9 cellular contexts compared by ENCODE assay signal in the genomic region with DNA sequence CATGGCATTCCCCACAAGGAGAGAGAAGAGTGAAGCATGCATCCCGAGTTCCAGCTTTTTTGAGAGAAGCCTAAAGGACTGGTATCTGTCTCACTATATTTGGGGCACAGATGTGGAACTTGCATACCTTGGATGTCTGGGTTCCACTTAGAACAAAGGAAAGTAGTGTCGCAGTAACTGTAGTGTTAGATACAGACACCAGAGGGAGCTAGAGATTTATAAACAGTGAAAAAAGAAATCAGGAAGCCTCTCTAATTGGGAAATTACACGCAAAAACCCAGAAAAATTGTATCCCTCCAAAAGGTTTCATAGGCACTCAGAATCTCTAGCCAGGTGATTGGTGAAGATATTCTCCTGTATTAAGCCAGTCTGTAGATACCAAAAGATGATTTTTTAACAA. TPM values are rescaled to one million over a fixed set of nuclear protein-coding genes. Genes with fewer than 3 reads are reported as not detected.
DNase-seq lines count a peak whose midpoint lies in the region; ATAC-seq, FAIRE-seq and TF ChIP-seq lines count a peak whose summit lies in the region.
"Had no signal": no experiment of that assay in that cellular context is flagged by ENCODE, and none has a peak within 500 bp of the region (broad histone marks: within the 10 kb centered on the region; RNA-seq: fewer than 3 reads in every experiment).

No MANE protein-coding gene starts in this region.

- H3K27ac ChIP-seq in astrocyte (ENCODE audit: low read depth, low read length): no peak overlapping the region

- no peaks in the 10 kb centered on the region for H3K4me1 ChIP-seq in astrocyte (ENCODE audit: insufficient read depth, low read length)

- TF ChIP-seq CTCF in GM12864 (IDR thresholded peaks at IDR 0.05; ENCODE audit: low read depth, low read length, missing control alignments) (peak; percentile 56), astrocyte (IDR thresholded peaks at IDR 0.05; ENCODE audit: insufficient read depth, low read depth, low read length) (peak; percentile 48)

- no peak overlapping the region for H2AFZ ChIP-seq in astrocyte (ENCODE audit: low read depth, low read length)

- H3K79me2 ChIP-seq in astrocyte (ENCODE audit: insufficient read depth, low read length): no peaks in the 10 kb centered on the region

- no peaks in the 10 kb centered on the region for H3K36me3 Mint-ChIP-seq in astrocyte (ENCODE audit: low read depth, unreplicated experiment)

- no peaks in the 10 kb centered on the region for H3K36me3 ChIP-seq in astrocyte (ENCODE audit: insufficient read depth, low read length)

- no peaks in the 10 kb centered on the region for H3K4me1 Mint-ChIP-seq in astrocyte (ENCODE audit: low read depth, unreplicated experiment)

- no peak for DNase-seq in GM12864 (ENCODE audit: low read depth)
- peak; percentile 31 to 42 for DNase-seq in Kasumi-1 (lab: John Stamatoyannopoulos, UW)
- DNase-seq in astrocyte (ENCODE audit: low read depth): peak; percentile 2
- DNase-seq in lung microvascular endothelial cell (ENCODE audit: low read depth in 2 of 2): peak; percentile 3 to 5
- DNase-seq in sciatic nerve (ENCODE audit: low spot score): no peak
- DNase-seq in activated CD8-positive, alpha-beta memory T cell treated with anti-CD3 and anti-CD28 coated beads for 24 hours: no peak
- no peak for DNase-seq in stimulated activated CD4-positive, alpha-beta T cell treated with anti-CD3 and anti-CD28 coated beads, Interleukin-15, amount 100 ng/mL, for 24 hours
- DNase-seq in NCI-H526 treated with DMSO at 0.1 percent for 48 hours (lab: John Stamatoyannopoulos, UW): no peak

- H3K27ac Mint-ChIP-seq in astrocyte (ENCODE audit: unreplicated experiment): no peak overlapping the region

- H4K20me1 ChIP-seq in astrocyte (ENCODE audit: insufficient read depth, low read length): no peaks in the 10 kb centered on the region

- peak; percentile 95 for FAIRE-seq in astrocyte (lab: Jason Lieb, UNC)

- no peak overlapping the region for H3K4me3 ChIP-seq in GM12864 (ENCODE audit: low read depth, low read length)
- H3K4me3 ChIP-seq in astrocyte (ENCODE audit: insufficient read depth, low read depth, low read length): no peak overlapping the region

- peaks cover 2% of the 10 kb centered on the region for H3K27me3 Mint-ChIP-seq in astrocyte (ENCODE audit: low read depth, unreplicated experiment)

- no peak for ATAC-seq in sciatic nerve

- H3K4me3 Mint-ChIP-seq in astrocyte (ENCODE audit: unreplicated experiment): no peak overlapping the region

- intact Hi-C loops in sciatic nerve (cut with DNase I): no loop called here

- no peak overlapping the region for H3K4me2 ChIP-seq in astrocyte (ENCODE audit: low read length)

- H3K9ac ChIP-seq in astrocyte (ENCODE audit: low read length): no peak overlapping the region

- no peaks in the 10 kb centered on the region for H3K9me3 Mint-ChIP-seq in astrocyte (ENCODE audit: unreplicated experiment)

- H3K27me3 ChIP-seq in astrocyte (ENCODE audit: insufficient read depth, low read length): no peaks in the 10 kb centered on the region

- no peaks in the 10 kb centered on the region for H3K9me3 ChIP-seq in astrocyte (ENCODE audit: insufficient read depth, low read depth, low read length)

RNA-seq across cellular contexts. Expression of gene AGTR2, which starts 34.4 kb away (rescaled TPM):
- total RNA-seq in astrocyte: not detected in 2 replicates
- total RNA-seq in lung microvascular endothelial cell: not detected in 2 replicates
- not detected for total RNA-seq in sciatic nerve
- total RNA-seq: T-helper 1 cell treated with Interleukin-12 subunit alpha and Interleukin-12 subunit beta and Interleukin-4 antibody, amounts not matched to agents 30 ng/mL and 1 ng/mL, for 36 hours had no signal

Comparison
In these comparisons a context has a peak if more than half of its experiments do, and no peak if none do; other contexts are left out.
1. DNase-seq: peak in Kasumi-1 (2 of 2), astrocyte (single experiment) and lung microvascular endothelial cell (2 of 2); none in GM12864 (single experiment), sciatic nerve (single experiment), activated CD8-positive, alpha-beta memory T cell treated with anti-CD3 and anti-CD28 coated beads for 24 hours (single experiment), stimulated activated CD4-positive, alpha-beta T cell treated with anti-CD3 and anti-CD28 coated beads, Interleukin-15, amount 100 ng/mL, for 24 hours (single experiment) and NCI-H526 treated with DMSO at 0.1 percent for 48 hours (single experiment).